9 cellular contexts compared by ENCODE assay signal in the genomic region with DNA sequence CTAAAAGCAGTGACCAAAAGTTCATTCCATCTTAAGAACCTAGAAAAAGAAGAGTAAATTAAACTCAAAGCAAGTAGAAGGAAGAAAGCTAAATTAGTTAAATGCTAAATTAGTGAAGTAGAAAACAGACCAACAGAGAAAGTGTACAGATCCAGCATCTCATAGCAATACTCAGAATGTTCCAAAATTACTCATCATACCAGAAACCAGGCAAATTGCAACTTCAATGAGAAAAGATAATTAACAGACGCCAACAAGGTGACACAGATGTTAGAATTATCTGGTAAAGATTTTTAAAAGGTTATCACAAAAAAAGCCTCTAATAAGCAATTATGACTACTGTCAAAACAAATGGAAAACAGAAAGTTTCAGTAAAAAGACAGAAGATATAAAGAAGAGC.
"Had no signal": no experiment of that assay in that cellular context is flagged by ENCODE, and none has a peak within 500 bp of the region (broad histone marks: within the 10 kb centered on the region; RNA-seq: fewer than 3 reads in every experiment).

No MANE protein-coding gene starts in this region.

- H3K4me1 Mint-ChIP-seq: GM23338, IgD-negative memory B cell had no signal

- H3K9me3 Mint-ChIP-seq: HFFc6 had no signal

- H3K36me3 ChIP-seq: HAP-1 had no signal

- ATAC-seq: GM23338, HCT116, HepG2 had no signal

- H3K4me1 ChIP-seq: HAP-1 had no signal

- DNase-seq: H7, HFFc6, KBM-7 had no signal

- H3K4me3 ChIP-seq: GM23338, HAP-1 had no signal

- H3K27me3 Mint-ChIP-seq: IgD-negative memory B cell had no signal

- H3K4me3 Mint-ChIP-seq: GM23338, HFFc6, IgD-negative memory B cell had no signal

- H3K27ac Mint-ChIP-seq: GM23338, HFFc6 had no signal

- H3K27ac ChIP-seq: HL-60 had no signal
